In genomic region chr11:104343578-104343977, GRCh38 we compare ENCODE assay signal across 10 cellular contexts.
DNase-seq lines count a peak whose midpoint lies in the region; ATAC-seq and TF ChIP-seq lines count a peak whose summit lies in the region.
"Had no signal": no experiment of that assay in that cellular context is flagged by ENCODE, and none has a peak within 500 bp of the region (broad histone marks: within the 10 kb centered on the region; RNA-seq: fewer than 3 reads in every experiment).

No MANE protein-coding gene starts in this region.

- no peak overlapping the region for H3K4me3 ChIP-seq in fibroblast of villous mesenchyme (ENCODE audit: low read depth, low read length)
- H3K4me3 ChIP-seq: skin epidermis had no signal

- TF ChIP-seq CTCF in fibroblast of villous mesenchyme (IDR thresholded peaks at IDR 0.05; ENCODE audit: insufficient read depth, low read depth, low read length): peak; percentile 23

- peak; percentile 80 for DNase-seq in DMS53 treated with DMSO at 0.1 percent for 48 hours (lab: John Stamatoyannopoulos, UW; ENCODE audit: unreplicated experiment)
- DNase-seq in NCI-H1930 (lab: John Stamatoyannopoulos, UW): peak; percentile 7 to 40
- DNase-seq in fibroblast of villous mesenchyme (ENCODE audit: low read depth): no peak
- DNase-seq in stimulated activated naive CD8-positive, alpha-beta T cell treated with anti-CD3 and anti-CD28 coated beads, Interleukin-15, Interleukin-2, amounts not matched to agents 100 U/mL and 50 U/mL, for 24 hours: no peak
- DNase-seq in NOMO-1 treated with dmso at 0.1 percent for 144 hours (lab: John Stamatoyannopoulos, UW; ENCODE audit: unreplicated experiment): no peak
- no peak for DNase-seq in NCI-H510A (lab: John Stamatoyannopoulos, UW)
- DNase-seq: activated naive CD8-positive, alpha-beta T cell treated with anti-CD3 and anti-CD28 coated beads for 36 hours had no signal

- ATAC-seq in GM21528 (IDR thresholded peaks at IDR 0.05; ENCODE audit: low FRiP score, unreplicated experiment) (peak; percentile 78), HG02678 (IDR thresholded peaks at IDR 0.05; ENCODE audit: unreplicated experiment) (no peak)
- no peak for ATAC-seq in stimulated activated naive CD8-positive, alpha-beta T cell treated with anti-CD3 and anti-CD28 coated beads, Interleukin-15, Interleukin-2, amounts not matched to agents 100 U/mL and 50 U/mL, for 24 hours

Comparison
In these comparisons a context has a peak if more than half of its experiments do, and no peak if none do; other contexts are left out.
1. DNase-seq: peak in DMS53 treated with DMSO at 0.1 percent for 48 hours (single experiment) and NCI-H1930 (2 of 2); none in fibroblast of villous mesenchyme (single experiment), stimulated activated naive CD8-positive, alpha-beta T cell treated with anti-CD3 and anti-CD28 coated beads, Interleukin-15, Interleukin-2, amounts not matched to agents 100 U/mL and 50 U/mL, for 24 hours (single experiment), NOMO-1 treated with dmso at 0.1 percent for 144 hours (single experiment) and NCI-H510A (single experiment).